ENCODE assay signal across 9 cellular contexts in the genomic region with DNA sequence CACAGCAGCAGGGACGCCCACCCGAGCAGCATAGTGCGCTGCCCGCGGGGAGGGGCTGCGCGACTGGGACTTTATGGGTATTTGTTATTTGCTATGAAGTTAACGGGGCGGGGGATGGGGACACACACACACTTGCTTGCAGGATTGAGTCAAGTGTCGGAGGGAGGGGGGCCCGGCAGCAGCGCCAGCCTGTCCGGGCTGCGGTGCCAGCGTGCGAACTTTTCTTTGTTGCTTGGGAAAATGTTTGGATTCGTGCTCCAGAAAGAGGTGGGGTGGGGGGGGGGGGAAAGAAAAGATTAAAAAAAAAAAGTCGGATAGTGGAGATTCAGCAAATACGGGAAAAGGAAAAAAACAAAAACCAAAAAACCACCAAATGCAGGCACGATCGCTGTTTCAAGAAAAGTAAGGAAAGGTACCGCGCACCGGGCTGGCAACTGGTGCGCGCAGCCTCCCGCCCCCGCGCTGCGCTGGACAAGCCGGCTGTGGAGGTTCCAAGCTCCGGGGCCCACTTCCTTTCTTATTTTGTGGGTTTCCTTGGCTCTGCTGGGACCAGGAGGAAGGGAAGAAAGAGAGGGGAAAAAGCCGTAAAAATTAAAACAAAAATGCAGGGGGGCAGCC. TPM values are rescaled to one million over a fixed set of nuclear protein-coding genes. Genes with fewer than 3 reads are reported as not detected.
DNase-seq lines count a peak whose midpoint lies in the region; ATAC-seq and TF ChIP-seq lines count a peak whose summit lies in the region.
"Had no signal": no experiment of that assay in that cellular context is flagged by ENCODE, and none has a peak within 500 bp of the region (broad histone marks: within the 10 kb centered on the region; RNA-seq: fewer than 3 reads in every experiment).

No MANE protein-coding gene starts in this region.

- TF ChIP-seq CTCF in HFF-Myc (IDR thresholded peaks at IDR 0.05; ENCODE audit: low read depth, low read length, missing control alignments) (no peak), brain microvascular endothelial cell (IDR thresholded peaks at IDR 0.05; ENCODE audit: low read depth, low read length, missing control alignments) (no peak), spleen (IDR thresholded peaks at IDR 0.05 in 8 of 11, conservative IDR thresholded peaks at IDR 0.05 in 3 of 11) (no peak)

- intact Hi-C loops in spleen (cut with DNase I; ENCODE audit: low total_unique reads) = no loop called here

- H3K36me3 Mint-ChIP-seq in effector memory CD8-positive, alpha-beta T cell (ENCODE audit: insufficient read depth) = no peaks in the 10 kb centered on the region

- no peak overlapping the region for H3K4me3 Mint-ChIP-seq in effector memory CD8-positive, alpha-beta T cell

- peak overlapping the region; percentile 55 for H3K4me3 ChIP-seq in HFF-Myc (replicated peaks; ENCODE audit: low read depth, low read length)
- peak overlapping the region; percentile 66 for H3K4me3 ChIP-seq in brain microvascular endothelial cell (ENCODE audit: low read depth, low read length)
- peak overlapping the region; percentile 40 to 73 (median 50) for H3K4me3 ChIP-seq in spleen

- ATAC-seq in HG03135 (IDR thresholded peaks at IDR 0.05; ENCODE audit: unreplicated experiment) = no peak
- ATAC-seq in effector memory CD8-positive, alpha-beta T cell (replicated peaks) = no peak
- no peak for ATAC-seq in GM18909 (IDR thresholded peaks at IDR 0.05; ENCODE audit: poor library complexity, unreplicated experiment)

- H3K36me3 ChIP-seq in brain microvascular endothelial cell (replicated peaks) = no peaks in the 10 kb centered on the region
- no peaks in the 10 kb centered on the region for H3K36me3 ChIP-seq in spleen

- no peak for TF ChIP-seq POLR2A in spleen (IDR thresholded peaks at IDR 0.05)

- DNase-seq in HFF-Myc (ENCODE audit: extremely low read depth, low read depth) = no peak
- DNase-seq in brain microvascular endothelial cell = no peak
- DNase-seq in iPS-NIHi7 (ENCODE audit: extremely low spot score) = peak; percentile 20
- peak; percentile 44 for DNase-seq in spleen
- DNase-seq in middle frontal gyrus (ENCODE audit: extremely low spot score, low spot score) = no peak
- DNase-seq in effector memory CD8-positive, alpha-beta T cell = no peak
- DNase-seq: NCI-H1436 treated with DMSO at 0.1 percent for 48 hours had no signal

- peaks cover 0 to 43% (median 11%) of the 10 kb centered on the region in 6 donors for H3K4me1 ChIP-seq in spleen

- H3K27me3 ChIP-seq in brain microvascular endothelial cell (replicated peaks) = no peaks in the 10 kb centered on the region
- peaks cover 0 to 49% (median 10%) of the 10 kb centered on the region in 7 donors for H3K27me3 ChIP-seq in spleen (replicated peaks in 1 of 7)

- 3 to 9% (median 4%) methylated on average over 24 to 33 of the region's 33 CpGs for WGBS in spleen, 5 donors

- H3K27ac ChIP-seq in brain microvascular endothelial cell (peak overlapping the region; percentile 42), spleen (peak overlapping the region; percentile 54 to 88 (median 80))

- peaks cover 31 to 52% of the 10 kb centered on the region in 2 donors for H3K27me3 Mint-ChIP-seq in effector memory CD8-positive, alpha-beta T cell

- peaks cover 0 to 5% of the 10 kb centered on the region in 2 donors for H3K9me3 Mint-ChIP-seq in effector memory CD8-positive, alpha-beta T cell

- H3K27ac Mint-ChIP-seq in effector memory CD8-positive, alpha-beta T cell = no peak overlapping the region

- peaks cover 0 to 4% (median 0%) of the 10 kb centered on the region in 8 donors for H3K9me3 ChIP-seq in spleen

- H3K4me1 Mint-ChIP-seq in effector memory CD8-positive, alpha-beta T cell (ENCODE audit: low read depth in 2 of 2) = peaks cover 0 to 3% of the 10 kb centered on the region in 2 donors

- in situ Hi-C loops in brain microvascular endothelial cell (cut with HindIII; ENCODE audit: low pct_ligation_motif_present, low sequenced_read_pairs) = no loop called here

RNA-seq across cellular contexts. Expression of a gene that starts 0.4 kb away (rescaled TPM):
- 10 to 100 TPM; 23.1 to 61.2 (median 32.6) TPM for total RNA-seq in spleen
- polyA plus RNA-seq in spleen = 1 to 10 TPM; 1.7 to 5.0 (median 2.2) TPM

Comparison
In these comparisons a context has a peak if more than half of its experiments do, and no peak if none do; other contexts are left out.
1. DNase-seq: peak in iPS-NIHi7 (single experiment) and spleen (single experiment); none in HFF-Myc (single experiment), brain microvascular endothelial cell (single experiment), middle frontal gyrus (single experiment) and effector memory CD8-positive, alpha-beta T cell (0 of 3).
2. Peak in every context shown above with its lines, with median percentiles within 50 percentile points of each other: H3K4me3 ChIP-seq.